Comparison of ENCODE assay signal across 12 cellular contexts in genomic region chr15:74400915-74401757, GRCh38. TPM values are rescaled to one million over a fixed set of nuclear protein-coding genes. Genes with fewer than 3 reads are reported as not detected.
DNase-seq lines count a peak whose midpoint lies in the region; ATAC-seq and TF ChIP-seq lines count a peak whose summit lies in the region.
"Had no signal": no experiment of that assay in that cellular context is flagged by ENCODE, and none has a peak within 500 bp of the region (broad histone marks: within the 10 kb centered on the region; RNA-seq: fewer than 3 reads in every experiment).

No MANE protein-coding gene starts in this region.

- H3K9me2 ChIP-seq in Karpas-422 (replicated peaks; ENCODE audit: insufficient read depth, low read length): no peaks in the 10 kb centered on the region

- no peaks in the 10 kb centered on the region for H3K9me3 ChIP-seq in Karpas-422 (ENCODE audit: low read length)
- H3K9me3 ChIP-seq in skeletal muscle satellite cell (replicated peaks; ENCODE audit: low read length): no peaks in the 10 kb centered on the region
- H3K9me3 ChIP-seq in left lung: no peaks in the 10 kb centered on the region
- H3K9me3 ChIP-seq: SJSA1, thyroid gland had no signal

- ATAC-seq in activated CD4-positive, CD25-positive, alpha-beta regulatory T cell treated with anti-CD3 and anti-CD28 coated beads, Interleukin-2, amount 50 U/mL, for 24 hours: peak; percentile 22 to 33
- no peak for ATAC-seq in left lung
- no peak for ATAC-seq in GM19035 (IDR thresholded peaks at IDR 0.05; ENCODE audit: unreplicated experiment)

- H3K4me2 ChIP-seq in Karpas-422 (ENCODE audit: low read depth, low read length, poor library complexity, severe bottlenecking): peak overlapping the region; percentile 51
- H3K4me2 ChIP-seq in skeletal muscle satellite cell (ENCODE audit: low read length): peak overlapping the region; percentile 3

- H4K20me1 ChIP-seq in Karpas-422 (ENCODE audit: insufficient read depth, low read depth, low read length): no peaks in the 10 kb centered on the region

- no peak overlapping the region for H2AFZ ChIP-seq in Karpas-422 (ENCODE audit: low read length)

- H3K4me1 ChIP-seq in Karpas-422 (ENCODE audit: low read length) (peaks cover 98% of the 10 kb centered on the region), skeletal muscle satellite cell (ENCODE audit: control insufficient read depth, insufficient read depth, low read length) (peaks cover 72% of the 10 kb centered on the region), left lung (peaks cover 5 to 37% of the 10 kb centered on the region in 2 donors)
- H3K4me1 ChIP-seq: thyroid gland had no signal

- intact Hi-C loops in left lung (cut with DNase I): no loop called here

- H3K79me2 ChIP-seq in Karpas-422 (ENCODE audit: low read length): no peaks in the 10 kb centered on the region

- H3K4me3 ChIP-seq in Karpas-422 (ENCODE audit: low read length): 0 out of 2 replicates have a peak overlapping the region, but pooled peaks have one; percentile 8
- no peak overlapping the region for H3K4me3 ChIP-seq in skeletal muscle satellite cell (ENCODE audit: low read length)
- no peak overlapping the region for H3K4me3 ChIP-seq in left lung
- H3K4me3 ChIP-seq: SJSA1, thyroid gland had no signal

- no peak for DNase-seq in activated CD4-positive, CD25-positive, alpha-beta regulatory T cell treated with anti-CD3 and anti-CD28 coated beads, Interleukin-2, amount 50 U/mL, for 72 hours
- peak; percentile 64 for DNase-seq in Karpas-422
- DNase-seq in activated naive CD4-positive, alpha-beta T cell treated with anti-CD3 and anti-CD28 coated beads, Interleukin-2, amount 50 U/mL, for 16 hours: peak; percentile 53
- DNase-seq in NCI-H2227 (lab: John Stamatoyannopoulos, UW; ENCODE audit: unreplicated experiment): no peak
- DNase-seq in left lung: no peak
- DNase-seq: ACHN had no signal

- H3K27ac ChIP-seq in Karpas-422 (ENCODE audit: low read length): peak overlapping the region; percentile 35
- H3K27ac ChIP-seq in left lung: no peak overlapping the region
- H3K27ac ChIP-seq: SJSA1, thyroid gland had no signal

- H3K36me3 ChIP-seq in Karpas-422 (ENCODE audit: insufficient read depth, low read length): no peaks in the 10 kb centered on the region
- H3K36me3 ChIP-seq in skeletal muscle satellite cell (ENCODE audit: insufficient read depth, low read length): no peaks in the 10 kb centered on the region
- no peaks in the 10 kb centered on the region for H3K36me3 ChIP-seq in left lung
- H3K36me3 ChIP-seq: SJSA1, thyroid gland had no signal

- H3K9ac ChIP-seq in Karpas-422 (ENCODE audit: low read length) (peak overlapping the region; percentile 22; the same call in 1 of the 2 replicates), skeletal muscle satellite cell (ENCODE audit: low read depth, low read length) (peak overlapping the region; percentile 54)

- TF ChIP-seq CTCF in left lung (IDR thresholded peaks at IDR 0.05): no peak

- H3K27me3 ChIP-seq in Karpas-422 (ENCODE audit: low read length) (no peaks in the 10 kb centered on the region), skeletal muscle satellite cell (ENCODE audit: control insufficient read depth, insufficient read depth, low read length) (no peaks in the 10 kb centered on the region), left lung (peaks cover 0 to 8% of the 10 kb centered on the region in 2 donors)
- H3K27me3 ChIP-seq: SJSA1, thyroid gland had no signal

RNA-seq across cellular contexts. Expression of gene SEMA7A, which starts 32.6 kb away (rescaled TPM):
- 41.6 and 49.1 TPM in 2 replicates for total RNA-seq in Karpas-422 (2014; rRNA removed; shearing (Covaris generic); ENCODE audit: low replicate concordance)
- total RNA-seq in skeletal muscle satellite cell (2012; rRNA removed): 44.1 and 94.4 TPM in 2 replicates
- total RNA-seq in left lung: 1 to 10 TPM; 4.7 to 7.8 TPM

RNA-seq across cellular contexts. Expression of gene CYP11A1, which starts 33.7 kb away (rescaled TPM):
- not detected in 2 replicates for total RNA-seq in Karpas-422 (2014; rRNA removed; shearing (Covaris generic); ENCODE audit: low replicate concordance)
- 0.87 and 1.3 TPM in 2 replicates for total RNA-seq in skeletal muscle satellite cell (2012; rRNA removed)
- under 1 TPM; 0.34 to 0.64 TPM for total RNA-seq in left lung
- total RNA-seq: endothelial cell of umbilical vein had no signal

RNA-seq across cellular contexts. Expression of gene UBL7, which starts 59.8 kb away (rescaled TPM):
- total RNA-seq in Karpas-422 (2014; rRNA removed; shearing (Covaris generic); ENCODE audit: low replicate concordance): 71.3 and 84.2 TPM in 2 replicates
- total RNA-seq in skeletal muscle satellite cell (2012; rRNA removed): 37.0 and 43.7 TPM in 2 replicates
- 10 to 100 TPM; 32.7 to 42.6 TPM for total RNA-seq in left lung

Comparison
In these comparisons a context has a peak if more than half of its experiments do, and no peak if none do; other contexts are left out.
1. ATAC-seq: peak in activated CD4-positive, CD25-positive, alpha-beta regulatory T cell treated with anti-CD3 and anti-CD28 coated beads, Interleukin-2, amount 50 U/mL, for 24 hours (2 of 2); none in left lung (single experiment) and GM19035 (single experiment).
2. DNase-seq: peak in Karpas-422 (single experiment) and activated naive CD4-positive, alpha-beta T cell treated with anti-CD3 and anti-CD28 coated beads, Interleukin-2, amount 50 U/mL, for 16 hours (single experiment); none in activated CD4-positive, CD25-positive, alpha-beta regulatory T cell treated with anti-CD3 and anti-CD28 coated beads, Interleukin-2, amount 50 U/mL, for 72 hours (single experiment), NCI-H2227 (single experiment) and left lung (0 of 2).